Comparison of ENCODE assay signal across 1 cellular context in the genomic region with DNA sequence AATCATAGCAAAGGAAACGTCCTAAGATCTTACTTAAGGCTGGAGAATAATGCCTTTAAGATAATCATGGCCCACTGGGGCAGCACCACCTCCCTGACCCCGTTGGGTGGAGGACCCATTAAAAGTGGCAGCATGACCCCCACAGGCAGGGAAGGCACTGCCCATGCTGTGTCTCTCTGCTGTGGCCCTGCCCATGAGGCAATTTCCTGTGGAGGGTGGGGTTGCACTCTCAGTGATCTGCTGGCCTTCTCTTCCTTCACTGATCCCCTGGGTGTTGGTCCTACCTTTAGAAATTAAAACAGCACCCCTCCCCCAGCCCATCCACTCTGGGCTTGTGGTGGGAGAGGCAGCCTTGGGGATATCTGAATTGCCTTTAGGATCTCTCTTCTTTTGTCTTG.
TF ChIP-seq lines count a peak whose summit lies in the region.

No MANE protein-coding gene starts in this region.

TF ChIP-seq in WTC11, 78 proteins besides CTCF, POLR2A, EP300 and RAD21 (continued from another document):
- TF ChIP-seq, protein P1, sequence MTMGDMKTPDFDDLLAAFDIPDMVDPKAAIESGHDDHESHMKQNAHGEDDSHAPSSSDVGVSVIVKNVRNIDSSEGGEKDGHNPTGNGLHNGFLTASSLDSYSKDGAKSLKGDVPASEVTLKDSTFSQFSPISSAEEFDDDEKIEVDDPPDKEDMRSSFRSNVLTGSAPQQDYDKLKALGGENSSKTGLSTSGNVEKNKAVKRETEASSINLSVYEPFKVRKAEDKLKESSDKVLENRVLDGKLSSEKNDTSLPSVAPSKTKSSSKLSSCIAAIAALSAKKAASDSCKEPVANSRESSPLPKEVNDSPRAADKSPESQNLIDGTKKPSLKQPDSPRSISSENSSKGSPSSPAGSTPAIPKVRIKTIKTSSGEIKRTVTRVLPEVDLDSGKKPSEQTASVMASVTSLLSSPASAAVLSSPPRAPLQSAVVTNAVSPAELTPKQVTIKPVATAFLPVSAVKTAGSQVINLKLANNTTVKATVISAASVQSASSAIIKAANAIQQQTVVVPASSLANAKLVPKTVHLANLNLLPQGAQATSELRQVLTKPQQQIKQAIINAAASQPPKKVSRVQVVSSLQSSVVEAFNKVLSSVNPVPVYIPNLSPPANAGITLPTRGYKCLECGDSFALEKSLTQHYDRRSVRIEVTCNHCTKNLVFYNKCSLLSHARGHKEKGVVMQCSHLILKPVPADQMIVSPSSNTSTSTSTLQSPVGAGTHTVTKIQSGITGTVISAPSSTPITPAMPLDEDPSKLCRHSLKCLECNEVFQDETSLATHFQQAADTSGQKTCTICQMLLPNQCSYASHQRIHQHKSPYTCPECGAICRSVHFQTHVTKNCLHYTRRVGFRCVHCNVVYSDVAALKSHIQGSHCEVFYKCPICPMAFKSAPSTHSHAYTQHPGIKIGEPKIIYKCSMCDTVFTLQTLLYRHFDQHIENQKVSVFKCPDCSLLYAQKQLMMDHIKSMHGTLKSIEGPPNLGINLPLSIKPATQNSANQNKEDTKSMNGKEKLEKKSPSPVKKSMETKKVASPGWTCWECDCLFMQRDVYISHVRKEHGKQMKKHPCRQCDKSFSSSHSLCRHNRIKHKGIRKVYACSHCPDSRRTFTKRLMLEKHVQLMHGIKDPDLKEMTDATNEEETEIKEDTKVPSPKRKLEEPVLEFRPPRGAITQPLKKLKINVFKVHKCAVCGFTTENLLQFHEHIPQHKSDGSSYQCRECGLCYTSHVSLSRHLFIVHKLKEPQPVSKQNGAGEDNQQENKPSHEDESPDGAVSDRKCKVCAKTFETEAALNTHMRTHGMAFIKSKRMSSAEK (CRISPR knock-in tag; IDR thresholded peaks at IDR 0.05; ENCODE audit: borderline replicate concordance) = no peak
- TF ChIP-seq NFYB (CRISPR knock-in tag; conservative IDR thresholded peaks at IDR 0.05; ENCODE audit: low read depth) (no peak), E2F1 (CRISPR knock-in tag; IDR thresholded peaks at IDR 0.05) (no peak), E2F5 (CRISPR knock-in tag; IDR thresholded peaks at IDR 0.05) (no peak)
